9 cellular contexts compared by ENCODE assay signal in the genomic region with DNA sequence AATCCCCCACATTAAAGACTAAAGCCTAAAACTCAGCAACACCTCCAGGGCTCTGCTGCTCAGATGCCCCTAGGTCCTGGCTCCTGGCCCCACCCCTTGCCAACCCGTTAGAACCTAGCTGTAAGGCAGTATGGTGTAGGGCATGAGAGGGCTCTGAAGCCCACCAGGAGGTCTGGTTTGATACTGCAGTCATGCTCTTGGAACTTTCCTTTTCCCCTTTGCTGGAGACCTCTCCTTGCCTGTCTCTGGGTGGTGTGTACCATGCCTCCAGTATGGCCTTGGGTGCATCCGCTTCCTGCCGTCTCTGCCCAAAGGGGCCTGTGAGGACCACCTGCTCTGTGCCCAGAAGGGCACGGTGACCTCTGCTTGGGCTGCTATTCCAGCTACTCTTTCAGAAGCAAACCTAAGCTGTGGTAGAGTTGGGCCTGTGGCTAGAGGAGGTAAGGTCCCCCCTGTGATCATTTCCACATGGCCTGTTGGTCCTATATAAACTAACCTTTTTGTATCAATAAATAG. TPM values are rescaled to one million over a fixed set of nuclear protein-coding genes. Genes with fewer than 3 reads are reported as not detected.
DNase-seq lines count a peak whose midpoint lies in the region; ATAC-seq and TF ChIP-seq lines count a peak whose summit lies in the region.
"Had no signal": no experiment of that assay in that cellular context is flagged by ENCODE, and none has a peak within 500 bp of the region (broad histone marks: within the 10 kb centered on the region; RNA-seq: fewer than 3 reads in every experiment).

No MANE protein-coding gene starts in this region.

- H3K27ac Mint-ChIP-seq in nephron = peak overlapping the region; percentile 30 to 78 (median 72)

- H3K36me3 ChIP-seq in BLaER1 (peaks cover 36% of the 10 kb centered on the region), HUES64 (ENCODE audit: insufficient read depth, low read length) (no peaks in the 10 kb centered on the region; the same call in none of the 2 replicates), breast epithelium (no peaks in the 10 kb centered on the region)

- ATAC-seq in GM19395 (IDR thresholded peaks at IDR 0.05; ENCODE audit: unreplicated experiment) = no peak

- peak overlapping the region; percentile 90 for H3K4me3 ChIP-seq in BLaER1
- H3K4me3 ChIP-seq in HUES64 (ENCODE audit: low read length) = peak overlapping the region; percentile 76; the same call in 1 of the 2 replicates
- H3K4me3 ChIP-seq in breast epithelium = peak overlapping the region in 2 of 3 donors; percentile 82

- peaks cover 76% of the 10 kb centered on the region for H4K20me1 ChIP-seq in BLaER1

- intact Hi-C loops in breast epithelium (cut with DNase I; ENCODE audit: low total_unique reads) = no loop called here

- H3K27me3 Mint-ChIP-seq in nephron (ENCODE audit: low read depth) = no peaks in the 10 kb centered on the region

- peak overlapping the region; percentile 93 for H3K4me2 ChIP-seq in BLaER1

- peaks cover 3% of the 10 kb centered on the region for H3K36me3 Mint-ChIP-seq in nephron (ENCODE audit: low read depth)

- H3K9ac ChIP-seq in BLaER1 (peak overlapping the region; percentile 85; the same call in 1 of the 2 replicates), HUES64 (ENCODE audit: low read depth, low read length) (no peak overlapping the region)

- DNase-seq in breast epithelium (ENCODE audit: low spot score in 2 of 2) = peak; percentile 9 to 35
- no peak for DNase-seq in DMS53 (lab: John Stamatoyannopoulos, UW)
- no peak for DNase-seq in cerebellar nuclear complex (lab: John Stamatoyannopoulos, UW)
- DNase-seq in NOMO-1 (lab: John Stamatoyannopoulos, UW; ENCODE audit: unreplicated experiment in 2 of 2) = no peak
- DNase-seq: NCI-H748 treated with DMSO at 0.1 percent for 48 hours had no signal

- TF ChIP-seq CTCF in breast epithelium (IDR thresholded peaks at IDR 0.05) (no peak), nephron (IDR thresholded peaks at IDR 0.05; ENCODE audit: unreplicated experiment in 3 of 3) (no peak)

- WGBS in HUES64 = 96% methylated on average over 4 of the region's 4 CpGs

- H3K9me3 ChIP-seq in BLaER1 = no peaks in the 10 kb centered on the region
- H3K9me3 ChIP-seq in HUES64 (ENCODE audit: insufficient read depth, low read depth, low read length) = no peaks in the 10 kb centered on the region
- no peaks in the 10 kb centered on the region for H3K9me3 ChIP-seq in breast epithelium

- H3K9me3 Mint-ChIP-seq in nephron = no peaks in the 10 kb centered on the region

- H3K4me3 Mint-ChIP-seq in nephron = peak overlapping the region; percentile 75 to 93 (median 87)

- TF ChIP-seq POLR2A in breast epithelium (IDR thresholded peaks at IDR 0.05) = no peak

- H3K27ac ChIP-seq in BLaER1 (no peak overlapping the region), HUES64 (ENCODE audit: low read depth, low read length) (no peak overlapping the region), breast epithelium (peak overlapping the region in 1 of 2 donors; percentile 27)

- H3K4me1 ChIP-seq in BLaER1 (peaks cover 71% of the 10 kb centered on the region), HUES64 (ENCODE audit: insufficient read depth, low read length) (peaks cover 31% of the 10 kb centered on the region), breast epithelium (peaks cover 0 to 28% of the 10 kb centered on the region in 2 donors)

- H3K27me3 ChIP-seq in BLaER1 (no peaks in the 10 kb centered on the region; the same call in 1 of the 2 replicates), HUES64 (ENCODE audit: insufficient read depth, low read length) (no peaks in the 10 kb centered on the region), breast epithelium (no peaks in the 10 kb centered on the region)

- peaks cover 72% of the 10 kb centered on the region for H3K4me1 Mint-ChIP-seq in nephron

RNA-seq across cellular contexts. Expression of a gene that starts 3.5 kb away (rescaled TPM):
- polyA plus RNA-seq in HUES64 (2013, experiment 1 of 2) = 12.8 TPM
- polyA plus RNA-seq in HUES64 (2013, experiment 2 of 2) = 14.6 TPM
- total RNA-seq in breast epithelium = 10 to 100 TPM; 24.1 to 26.2 (median 24.8) TPM

Comparison
In these comparisons a context has a peak if more than half of its experiments do, and no peak if none do; other contexts are left out.
1. DNase-seq: peak in breast epithelium (2 of 2); none in DMS53 (single experiment), cerebellar nuclear complex (0 of 2) and NOMO-1 (0 of 2).
2. Peak in every context shown above with its lines, with median percentiles within 50 percentile points of each other: H3K4me3 ChIP-seq.